ENCODE assay signal across 8 cellular contexts in the genomic region with DNA sequence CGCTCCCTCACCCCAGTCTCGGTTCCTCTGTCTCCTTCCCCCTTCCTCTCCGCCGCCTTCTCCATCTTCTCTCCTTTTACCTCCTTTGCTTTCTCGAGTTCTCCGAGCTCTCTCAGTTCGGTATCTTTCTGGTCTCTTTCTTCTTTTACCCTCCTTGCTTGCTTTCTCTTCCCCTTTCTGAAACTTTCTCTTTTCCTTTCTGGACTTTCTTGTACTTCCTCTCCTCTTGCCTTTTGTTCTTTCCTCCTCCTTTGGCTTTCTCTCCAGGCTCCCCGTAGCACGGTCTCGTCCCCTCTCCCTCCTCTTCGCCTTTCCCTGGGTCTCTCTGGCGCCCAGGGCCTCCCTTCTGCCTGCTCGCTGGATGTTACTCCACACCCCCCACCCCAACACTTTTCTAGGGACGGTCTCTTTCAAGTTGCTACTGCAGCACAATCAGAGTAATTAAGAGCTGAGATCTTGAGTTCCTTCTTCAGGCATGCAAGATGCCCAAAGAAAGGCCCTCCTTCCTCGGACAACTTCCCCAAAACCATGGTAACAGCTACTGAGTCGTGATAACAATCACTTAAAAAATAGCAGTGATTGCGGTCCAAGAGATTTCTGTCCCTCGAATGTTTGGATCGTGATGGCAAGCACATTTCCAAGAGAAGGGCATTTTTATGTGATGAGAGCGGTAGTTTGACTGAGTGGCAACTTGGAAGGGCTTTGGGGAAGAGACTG. TPM values are rescaled to one million over a fixed set of nuclear protein-coding genes. Genes with fewer than 3 reads are reported as not detected.
DNase-seq lines count a peak whose midpoint lies in the region; ATAC-seq and TF ChIP-seq lines count a peak whose summit lies in the region.

No MANE protein-coding gene starts in this region.

- TF ChIP-seq CTCF in AG04450 (IDR thresholded peaks at IDR 0.05; ENCODE audit: low read depth, low read length): no peak

- H3K9me3 ChIP-seq in AG04450 (ENCODE audit: control insufficient read depth, insufficient read depth, low read length) (no peaks in the 10 kb centered on the region; the same call in 1 of the 2 replicates), muscle layer of colon (ENCODE audit: low read length) (no peaks in the 10 kb centered on the region)

- ATAC-seq in HG02938 (IDR thresholded peaks at IDR 0.05; ENCODE audit: unreplicated experiment): peak; percentile 17
- ATAC-seq in central memory CD8-positive, alpha-beta T cell (replicated peaks; ENCODE audit: extremely low read depth, poor library complexity, severe bottlenecking): no peak

- POLR2A ChIA-PET in AG04450 (lab: Yijun Ruan, JAX): interaction anchor here (0.6 to 1.7 kb wide), 7 partner anchors 10 to 631 kb away, joined by 3 to 9 read pairs (median 5); no protein-coding TSS in a partner anchor

- H3K27me3 Mint-ChIP-seq in central memory CD8-positive, alpha-beta T cell: peaks cover 59% of the 10 kb centered on the region

- CTCF ChIA-PET in AG04450 (lab: Charles Lee): interaction anchor here (0.6 to 2.4 kb wide), 11 partner anchors 9 to 796 kb away, joined by 3 to 16 read pairs (median 4); no protein-coding TSS in a partner anchor

- no peak overlapping the region for H3K9ac ChIP-seq in muscle layer of colon (ENCODE audit: low read length)

- peaks cover 36% of the 10 kb centered on the region for H3K4me1 ChIP-seq in muscle layer of colon (ENCODE audit: insufficient read depth, low read length)

- H3K9me3 Mint-ChIP-seq in central memory CD8-positive, alpha-beta T cell: peaks cover 6% of the 10 kb centered on the region

- H3K4me1 Mint-ChIP-seq in central memory CD8-positive, alpha-beta T cell: peaks cover 7% of the 10 kb centered on the region

- H3K27ac Mint-ChIP-seq in central memory CD8-positive, alpha-beta T cell (ENCODE audit: low read depth): no peak overlapping the region

- H3K36me3 Mint-ChIP-seq in central memory CD8-positive, alpha-beta T cell (ENCODE audit: insufficient read depth): no peaks in the 10 kb centered on the region

- DNase-seq in AG04450 (ENCODE audit: low read depth, low spot score) (no peak), GF-D8 (lab: John Stamatoyannopoulos, UW) (no peak), NCI-H345 (lab: John Stamatoyannopoulos, UW) (no peak)
- DNase-seq in central memory CD8-positive, alpha-beta T cell (ENCODE audit: low spot score in 2 of 2): no peak
- no peak for DNase-seq in activated CD4-positive, CD25-positive, alpha-beta regulatory T cell treated with anti-CD3 and anti-CD28 coated beads, Interleukin-2, amount 50 U/mL, for 72 hours
- DNase-seq in activated naive CD4-positive, alpha-beta T cell treated with anti-CD3 and anti-CD28 coated beads, Interleukin-2, amount 50 U/mL, for 16 hours: no peak

- H3K4me3 Mint-ChIP-seq in central memory CD8-positive, alpha-beta T cell: peak overlapping the region; percentile 38

- H3K36me3 ChIP-seq in muscle layer of colon (ENCODE audit: insufficient read depth, low read length): no peaks in the 10 kb centered on the region

- peak overlapping the region; percentile 87 for H3K4me3 ChIP-seq in AG04450 (ENCODE audit: low read depth, low read length)
- peak overlapping the region; percentile 33 to 57 for H3K4me3 ChIP-seq in muscle layer of colon (ENCODE audit: low read depth in 1 of 2, low read length in 2 of 2)

- H3K27me3 ChIP-seq in AG04450 (ENCODE audit: control insufficient read depth, insufficient read depth, low read length): peaks cover 6% of the 10 kb centered on the region
- peaks cover 43 to 56% of the 10 kb centered on the region in 2 donors for H3K27me3 ChIP-seq in muscle layer of colon (ENCODE audit: control insufficient read depth in 1 of 2, insufficient read depth in 2 of 2, low read length in 2 of 2)

- H3K27ac ChIP-seq in AG04450 (ENCODE audit: low read depth, low read length): peak overlapping the region; percentile 57
- H3K27ac ChIP-seq in muscle layer of colon (ENCODE audit: low read depth, low read length): no peak overlapping the region

RNA-seq across cellular contexts. Expression of a gene that starts 0.5 kb away (rescaled TPM):
- polyA plus RNA-seq in AG04450 (2011; rRNA removed): 5.5 and 8.4 TPM in 2 replicates
- 19.6 and 27.3 TPM in 2 replicates for polyA minus RNA-seq in AG04450 (2011; rRNA and poly(A)+ RNA removed)
